In the genomic region with DNA sequence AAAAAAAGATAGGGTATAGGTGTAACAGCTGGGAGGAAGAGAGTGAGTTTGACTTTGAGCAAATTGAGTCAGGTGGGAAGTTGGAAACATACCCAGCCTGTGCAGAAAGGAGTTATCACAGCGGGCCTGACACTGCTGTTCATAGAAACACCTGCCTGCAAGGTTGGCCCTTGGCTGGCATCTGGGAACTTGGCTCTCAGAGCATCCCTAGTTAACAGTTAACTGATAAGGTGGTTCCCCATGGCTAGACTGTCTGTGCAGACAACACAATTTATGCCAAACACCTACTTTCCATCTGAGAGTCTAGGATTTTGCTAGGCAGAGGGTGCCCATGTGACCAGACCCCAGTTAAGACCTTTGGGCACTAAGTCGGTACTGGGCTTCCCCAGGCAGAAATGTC, we compare ENCODE assay signal across 29 cellular contexts. TPM values are rescaled to one million over a fixed set of nuclear protein-coding genes. Genes with fewer than 3 reads are reported as not detected.
"Had no signal": no experiment of that assay in that cellular context is flagged by ENCODE, and none has a peak within 500 bp of the region (broad histone marks: within the 10 kb centered on the region; RNA-seq: fewer than 3 reads in every experiment).

No MANE protein-coding gene starts in this region.

- H3K4me1 ChIP-seq: SJCRH30 had no signal

- H3K27me3 ChIP-seq: ascending aorta, breast epithelium, SJCRH30 had no signal

- ATAC-seq: activated CD8-positive, alpha-beta T cell treated with anti-CD3 and anti-CD28 coated beads for 36 hours had no signal

- FAIRE-seq: TTC549 had no signal

- H3K36me3 ChIP-seq: ascending aorta, breast epithelium, SJCRH30 had no signal

- H3K27ac Mint-ChIP-seq: activated CD4-positive, alpha-beta T cell treated with anti-CD3 and anti-CD28 coated beads, Interleukin-2, amount 10 ng/mL, durations not matched to agents 24 days and 14 days; activated CD8-positive, alpha-beta T cell treated with anti-CD3 and anti-CD28 coated beads for 36 hours; activated naive CD4-positive, alpha-beta T cell treated with anti-CD3 and anti-CD28 coated beads, Interleukin-2, amount 50 U/mL, for 24 hours; activated naive CD8-positive, alpha-beta T cell treated with anti-CD3 and anti-CD28 coated beads, Interleukin-2, amount 10 ng/mL, durations not matched to agents 7 days and 5 days; activated T-helper 2 cell treated with anti-CD3 and anti-CD28 coated beads, Interferon-gamma antibody, Interleukin-2, Interleukin-4, amounts not matched to agents 10 μg/mL and 5 μg/mL and 100 μg/mL, durations not matched to agents 14 hours and 24 hours and 36 hours; T-helper 1 cell treated with Interleukin-12 subunit alpha and Interleukin-12 subunit beta and Interleukin-4 antibody, amounts not matched to agents 30 μg/mL and 1 μg/mL, for 36 hours; T-helper 2 cell treated with Interferon-gamma antibody and Interleukin-4, amounts not matched to agents 5 μg/mL and 100 μg/mL, for 36 hours had no signal

- DNase-seq: activated CD4-positive, alpha-beta T cell treated with anti-CD3 and anti-CD28 coated beads, Interleukin-2, amount 10 ng/mL, durations not matched to agents 24 days and 14 days; activated CD4-positive, alpha-beta T cell treated with anti-CD3 and anti-CD28 coated beads, Interleukin-2, amount 50 U/mL, for 4 hours; activated CD8-positive, alpha-beta T cell treated with anti-CD3 and anti-CD28 coated beads for 36 hours; activated gamma-delta T cell; activated naive CD4-positive, alpha-beta T cell treated with Interleukin-2 at 50 U/mL for 16 hours; activated naive CD8-positive, alpha-beta T cell treated with anti-CD3 and anti-CD28 coated beads, Interleukin-2, amount 10 ng/mL, durations not matched to agents 7 days and 5 days; activated T-cell treated with anti-CD3 and anti-CD28 coated beads, Interleukin-2, amount 50 U/mL, for 1 hour; amygdala; KG1; MM.1S; NCI-H1092; NCI-H1436 treated with DMSO at 0.1 percent for 48 hours; NCI-H1694 treated with DMSO at 0.1 percent for 48 hours; NCI-H2029; NCI-H345; NCI-H524 treated with DMSO at 0.1 percent for 48 hours; OCI-M1; SHP77; SJCRH30 had no signal

- H3K9me3 Mint-ChIP-seq: activated CD4-positive, alpha-beta T cell treated with anti-CD3 and anti-CD28 coated beads, Interleukin-2, amount 10 ng/mL, durations not matched to agents 24 days and 14 days; activated CD8-positive, alpha-beta T cell treated with anti-CD3 and anti-CD28 coated beads for 36 hours; activated naive CD4-positive, alpha-beta T cell treated with anti-CD3 and anti-CD28 coated beads, Interleukin-2, amount 50 U/mL, for 24 hours; activated naive CD8-positive, alpha-beta T cell treated with anti-CD3 and anti-CD28 coated beads, Interleukin-2, amount 10 ng/mL, durations not matched to agents 7 days and 5 days; activated T-helper 2 cell treated with anti-CD3 and anti-CD28 coated beads, Interferon-gamma antibody, Interleukin-2, Interleukin-4, amounts not matched to agents 10 μg/mL and 5 μg/mL and 100 μg/mL, durations not matched to agents 14 hours and 24 hours and 36 hours; T-helper 1 cell treated with Interleukin-12 subunit alpha and Interleukin-12 subunit beta and Interleukin-4 antibody, amounts not matched to agents 30 μg/mL and 1 μg/mL, for 36 hours; T-helper 2 cell treated with Interferon-gamma antibody and Interleukin-4, amounts not matched to agents 5 μg/mL and 100 μg/mL, for 36 hours had no signal

- H3K9me3 ChIP-seq: ascending aorta, breast epithelium, SJCRH30 had no signal

- H3K4me3 ChIP-seq: ascending aorta, breast epithelium, SJCRH30, SK-N-MC had no signal

- H3K27ac ChIP-seq: ascending aorta, breast epithelium, SJCRH30, SK-N-MC had no signal

- H3K4me3 Mint-ChIP-seq: activated CD4-positive, alpha-beta T cell treated with anti-CD3 and anti-CD28 coated beads, Interleukin-2, amount 10 ng/mL, durations not matched to agents 24 days and 14 days; activated CD8-positive, alpha-beta T cell treated with anti-CD3 and anti-CD28 coated beads for 36 hours; activated naive CD4-positive, alpha-beta T cell treated with anti-CD3 and anti-CD28 coated beads, Interleukin-2, amount 50 U/mL, for 24 hours; activated naive CD8-positive, alpha-beta T cell treated with anti-CD3 and anti-CD28 coated beads, Interleukin-2, amount 10 ng/mL, durations not matched to agents 7 days and 5 days; T-helper 1 cell treated with Interleukin-12 subunit alpha and Interleukin-12 subunit beta and Interleukin-4 antibody, amounts not matched to agents 30 μg/mL and 1 μg/mL, for 36 hours; T-helper 2 cell treated with Interferon-gamma antibody and Interleukin-4, amounts not matched to agents 5 μg/mL and 100 μg/mL, for 36 hours had no signal

- H3K36me3 Mint-ChIP-seq: activated naive CD4-positive, alpha-beta T cell treated with anti-CD3 and anti-CD28 coated beads, Interleukin-2, amount 50 U/mL, for 24 hours; activated naive CD8-positive, alpha-beta T cell treated with anti-CD3 and anti-CD28 coated beads, Interleukin-2, amount 10 ng/mL, durations not matched to agents 7 days and 5 days had no signal

RNA-seq across cellular contexts. Expression of a gene that starts 31.4 kb away (rescaled TPM):
- total RNA-seq: activated CD4-positive, alpha-beta T cell treated with anti-CD3 and anti-CD28 coated beads, Interleukin-2, amount 10 ng/mL, durations not matched to agents 24 days and 14 days; activated CD8-positive, alpha-beta memory T cell treated with anti-CD3 and anti-CD28 coated beads for 36 hours; activated CD8-positive, alpha-beta T cell treated with anti-CD3 and anti-CD28 coated beads for 36 hours; activated naive CD8-positive, alpha-beta T cell treated with anti-CD3 and anti-CD28 coated beads, Interleukin-2, amount 10 ng/mL, durations not matched to agents 7 days and 5 days; activated T-helper 2 cell treated with anti-CD3 and anti-CD28 coated beads, Interferon-gamma antibody, Interleukin-2, Interleukin-4, amounts not matched to agents 10 μg/mL and 5 μg/mL and 100 μg/mL, durations not matched to agents 14 hours and 24 hours and 36 hours; LHCN-M2; SJCRH30 had no signal

RNA-seq across cellular contexts. Expression of a gene that starts 51.5 kb away (rescaled TPM):
- total RNA-seq: activated CD8-positive, alpha-beta memory T cell treated with anti-CD3 and anti-CD28 coated beads for 36 hours; activated CD8-positive, alpha-beta T cell treated with anti-CD3 and anti-CD28 coated beads for 36 hours; activated T-helper 2 cell treated with anti-CD3 and anti-CD28 coated beads, Interferon-gamma antibody, Interleukin-2, Interleukin-4, amounts not matched to agents 10 μg/mL and 5 μg/mL and 100 μg/mL, durations not matched to agents 14 hours and 24 hours and 36 hours had no signal
